In genomic region chr7:140697447-140698143, GRCh38 we compare ENCODE assay signal across 8 cellular contexts. TPM values are rescaled to one million over a fixed set of nuclear protein-coding genes. Genes with fewer than 3 reads are reported as not detected.
DNase-seq lines count a peak whose midpoint lies in the region; ATAC-seq and TF ChIP-seq lines count a peak whose summit lies in the region.

No MANE protein-coding gene starts in this region.

- no peaks in the 10 kb centered on the region for H3K27me3 Mint-ChIP-seq in dendritic cell treated with granulocyte-macrophage colony-stimulating factor and Interleukin-4, amounts not matched to agents 40 ng/mL and 50 ng/mL, for 4 days
- no peaks in the 10 kb centered on the region for H3K27me3 Mint-ChIP-seq in naive thymus-derived CD4-positive, alpha-beta T cell

- peak overlapping the region; percentile 93 for H3K4me3 ChIP-seq in AG09309 (ENCODE audit: control insufficient read depth, low read depth, low read length)
- peak overlapping the region; percentile 99 for H3K4me3 ChIP-seq in naive thymus-derived CD4-positive, alpha-beta T cell (ENCODE audit: low read length)

- peak overlapping the region; percentile 98 for H3K27ac Mint-ChIP-seq in dendritic cell treated with granulocyte-macrophage colony-stimulating factor and Interleukin-4, amounts not matched to agents 40 ng/mL and 50 ng/mL, for 4 days
- peak overlapping the region; percentile 92 to 99 (median 98) for H3K27ac Mint-ChIP-seq in naive thymus-derived CD4-positive, alpha-beta T cell

- DNase-seq in AG09309 (ENCODE audit: low read depth) (no peak), NOMO-1 treated with DMSO at 0.1 percent for 48 hours (lab: John Stamatoyannopoulos, UW; ENCODE audit: unreplicated experiment) (no peak)
- DNase-seq in naive thymus-derived CD4-positive, alpha-beta T cell, result no peak
- no peak for DNase-seq in stimulated activated CD4-positive, alpha-beta T cell treated with anti-CD3 and anti-CD28 coated beads, Interleukin-4, amount 100 ng/mL, for 4 hours

- H3K9me3 ChIP-seq in KOPT-K1 (ENCODE audit: insufficient read depth, low read length, poor library complexity, severe bottlenecking), result no peaks in the 10 kb centered on the region
- no peaks in the 10 kb centered on the region for H3K9me3 ChIP-seq in naive thymus-derived CD4-positive, alpha-beta T cell (ENCODE audit: control insufficient read depth in 2 of 3, low read length in 3 of 3)

- no peaks in the 10 kb centered on the region for H3K9me3 Mint-ChIP-seq in dendritic cell treated with granulocyte-macrophage colony-stimulating factor and Interleukin-4, amounts not matched to agents 40 ng/mL and 50 ng/mL, for 4 days
- peaks cover 0 to 4% (median 0%) of the 10 kb centered on the region in 11 donors for H3K9me3 Mint-ChIP-seq in naive thymus-derived CD4-positive, alpha-beta T cell

- CTCF ChIA-PET in naive thymus-derived CD4-positive, alpha-beta T cell (lab: Charles Lee), result interaction anchor here (0.8 kb wide), 1 partner anchor 317 kb away, joined by 4 read pairs; the partner anchor contains the start of gene MRPS33

- peak overlapping the region; percentile 77 for H3K27ac ChIP-seq in KOPT-K1 (ENCODE audit: low read depth, low read length, poor library complexity, severe bottlenecking)
- H3K27ac ChIP-seq in naive thymus-derived CD4-positive, alpha-beta T cell (ENCODE audit: low read depth, low read length), result peak overlapping the region; percentile 88

- peak overlapping the region; percentile 94 for H3K4me3 Mint-ChIP-seq in dendritic cell treated with granulocyte-macrophage colony-stimulating factor and Interleukin-4, amounts not matched to agents 40 ng/mL and 50 ng/mL, for 4 days
- peak overlapping the region; percentile 87 to 100 (median 98) for H3K4me3 Mint-ChIP-seq in naive thymus-derived CD4-positive, alpha-beta T cell

- H3K36me3 Mint-ChIP-seq in dendritic cell treated with granulocyte-macrophage colony-stimulating factor and Interleukin-4, amounts not matched to agents 40 ng/mL and 50 ng/mL, for 4 days (ENCODE audit: low read depth), result peaks cover 33% of the 10 kb centered on the region
- H3K36me3 Mint-ChIP-seq in naive thymus-derived CD4-positive, alpha-beta T cell, result peaks cover 0 to 11% (median 4%) of the 10 kb centered on the region in 5 donors

- H3K27me3 ChIP-seq in naive thymus-derived CD4-positive, alpha-beta T cell (ENCODE audit: control insufficient read depth in 2 of 2, insufficient read depth in 2 of 2, low read length in 2 of 2), result no peaks in the 10 kb centered on the region

- H3K4me1 ChIP-seq in naive thymus-derived CD4-positive, alpha-beta T cell (ENCODE audit: control insufficient read depth in 2 of 2, insufficient read depth in 2 of 2, low read length in 2 of 2), result peaks cover 12 to 16% of the 10 kb centered on the region in 2 donors

- POLR2A ChIA-PET in naive thymus-derived CD4-positive, alpha-beta T cell (lab: Charles Lee), result interaction anchor here (0.7 to 4.9 kb wide), 5 partner anchors 24 to 317 kb away, joined by 5 to 26 read pairs (median 6); partner anchors contain the start of genes ADCK2 and MRPS33

- TF ChIP-seq CTCF in AG09309 (IDR thresholded peaks at IDR 0.05; ENCODE audit: control insufficient read depth, insufficient read depth, low read depth, low read length, missing control alignments), result no peak

- H3K4me1 Mint-ChIP-seq in dendritic cell treated with granulocyte-macrophage colony-stimulating factor and Interleukin-4, amounts not matched to agents 40 ng/mL and 50 ng/mL, for 4 days (ENCODE audit: low read depth), result peaks cover 35% of the 10 kb centered on the region
- H3K4me1 Mint-ChIP-seq in naive thymus-derived CD4-positive, alpha-beta T cell, result peaks cover 18 to 51% (median 40%) of the 10 kb centered on the region in 7 donors

- peaks cover 22% of the 10 kb centered on the region for H3K36me3 ChIP-seq in KOPT-K1 (ENCODE audit: insufficient read depth, low read length)
- peaks cover 0 to 9% (median 0%) of the 10 kb centered on the region in 3 experiments for H3K36me3 ChIP-seq in naive thymus-derived CD4-positive, alpha-beta T cell (ENCODE audit: control insufficient read depth in 2 of 3, insufficient read depth in 3 of 3, low read length in 3 of 3)

- ATAC-seq in naive thymus-derived CD4-positive, alpha-beta T cell, result no peak
- ATAC-seq in GM19023 (IDR thresholded peaks at IDR 0.05; ENCODE audit: unreplicated experiment) (no peak), HG02623 (IDR thresholded peaks at IDR 0.05; ENCODE audit: unreplicated experiment) (no peak)

- intact Hi-C loops in dendritic cell treated with granulocyte-macrophage colony-stimulating factor and Interleukin-4, amounts not matched to agents 40 ng/mL and 50 ng/mL, for 4 days (cut with micrococcal nuclease), result loop anchor here (2.0 to 10.0 kb wide), 3 partner anchors 21 to 317 kb away; partner anchors contain the start of genes BRAF and MRPS33
- intact Hi-C loops in naive thymus-derived CD4-positive, alpha-beta T cell (cut with micrococcal nuclease), result loop anchor here (1.0 to 10.0 kb wide), 8 partner anchors 26 to 1041 kb away; partner anchors contain the start of genes AGK (in 2 of the 2), RAB19 (in 1 of the 2), SSBP1 (in 1 of the 2) and TMEM178B (in 1 of the 2)

RNA-seq across cellular contexts. Expression of gene NDUFB2, which starts 1.1 kb away (rescaled TPM):
- total RNA-seq in naive thymus-derived CD4-positive, alpha-beta T cell, result 100 to 1,000 TPM in 1 of 5 experiments, 10 to 100 TPM in 4; 88.3 to 184 (median 94.0) TPM
- 100 to 1,000 TPM; 372 to 507 TPM for polyA plus RNA-seq in naive thymus-derived CD4-positive, alpha-beta T cell

RNA-seq across cellular contexts. Expression of gene ADCK2, which starts 24.9 kb away (rescaled TPM):
- 10 to 100 TPM; 15.2 to 19.0 (median 18.3) TPM for total RNA-seq in naive thymus-derived CD4-positive, alpha-beta T cell
- 10 to 100 TPM; 32.2 to 34.2 TPM for polyA plus RNA-seq in naive thymus-derived CD4-positive, alpha-beta T cell

RNA-seq across cellular contexts. Expression of gene DENND2A, which starts 57.0 kb away (rescaled TPM):
- not detected for total RNA-seq in naive thymus-derived CD4-positive, alpha-beta T cell
- polyA plus RNA-seq in naive thymus-derived CD4-positive, alpha-beta T cell, result not detected
